Comparison of ENCODE assay signal across 10 cellular contexts in genomic region chr2:232523682-232524597, GRCh38. TPM values are rescaled to one million over a fixed set of nuclear protein-coding genes. Genes with fewer than 3 reads are reported as not detected.
DNase-seq lines count a peak whose midpoint lies in the region; ATAC-seq, FAIRE-seq and TF ChIP-seq lines count a peak whose summit lies in the region.
"Had no signal": no experiment of that assay in that cellular context is flagged by ENCODE, and none has a peak within 500 bp of the region (broad histone marks: within the 10 kb centered on the region; RNA-seq: fewer than 3 reads in every experiment).

No MANE protein-coding gene starts in this region.

- TF ChIP-seq CTCF in D721Med (IDR thresholded peaks at IDR 0.05; ENCODE audit: insufficient read depth, missing control alignments) = peak; percentile 61
- no peak for TF ChIP-seq CTCF in activated B cell treated with CpG ODN at 0.5 μM for 24 hours (IDR thresholded peaks at IDR 0.05)
- no peak for TF ChIP-seq CTCF in prostate gland (IDR thresholded peaks at IDR 0.05)

- H3K4me1 Mint-ChIP-seq in IgD-negative memory B cell (peaks cover 0 to 7% (median 3%) of the 10 kb centered on the region in 3 donors), activated B cell treated with CpG ODN at 0.5 μM for 24 hours (peaks cover 15% of the 10 kb centered on the region)

- H3K9me3 Mint-ChIP-seq in IgD-negative memory B cell (peaks cover 0 to 2% (median 0%) of the 10 kb centered on the region in 3 donors), activated B cell treated with CpG ODN at 0.5 μM for 24 hours (no peaks in the 10 kb centered on the region)
- H3K9me3 Mint-ChIP-seq: natural killer cell treated with Interleukin-12 subunit alpha and Interleukin-12 subunit beta and Interleukin-15 and Interleukin-18, amount 100 ng/mL, for 72 hours had no signal

- 4% methylated on average over 66 of the region's 75 CpGs for WGBS in prostate gland

- H3K27me3 Mint-ChIP-seq in IgD-negative memory B cell = peaks cover 32% of the 10 kb centered on the region
- peaks cover 48% of the 10 kb centered on the region for H3K27me3 Mint-ChIP-seq in activated B cell treated with CpG ODN at 0.5 μM for 24 hours

- no peak for DNase-seq in D721Med (ENCODE audit: insufficient read length, low spot score)
- no peak for DNase-seq in activated B cell treated with CpG ODN at 0.5 μM for 24 hours
- DNase-seq in foreskin melanocyte = peak; percentile 29
- DNase-seq in prostate gland (ENCODE audit: low spot score) = no peak
- no peak for DNase-seq in RPMI8226
- no peak for DNase-seq in SHP77 treated with DMSO at 0.1 percent for 48 hours (lab: John Stamatoyannopoulos, UW)

- peaks cover 9% of the 10 kb centered on the region for H3K4me1 ChIP-seq in prostate gland (replicated peaks)

- peaks cover 23% of the 10 kb centered on the region for H3K27me3 ChIP-seq in prostate gland (replicated peaks; ENCODE audit: insufficient read depth)

- H3K36me3 ChIP-seq in prostate gland = no peaks in the 10 kb centered on the region

- peak overlapping the region in 3 of 4 donors; percentile 59 to 92 (median 83) for H3K4me3 Mint-ChIP-seq in IgD-negative memory B cell
- H3K4me3 Mint-ChIP-seq in activated B cell treated with CpG ODN at 0.5 μM for 24 hours = peak overlapping the region; percentile 63
- H3K4me3 Mint-ChIP-seq: natural killer cell treated with Interleukin-12 subunit alpha and Interleukin-12 subunit beta and Interleukin-15 and Interleukin-18, amount 100 ng/mL, for 72 hours had no signal

- no peak for TF ChIP-seq POLR2A in prostate gland (IDR thresholded peaks at IDR 0.05)

- no peaks in the 10 kb centered on the region for H3K36me3 Mint-ChIP-seq in IgD-negative memory B cell
- no peaks in the 10 kb centered on the region for H3K36me3 Mint-ChIP-seq in activated B cell treated with CpG ODN at 0.5 μM for 24 hours (ENCODE audit: low read depth)
- H3K36me3 Mint-ChIP-seq: natural killer cell treated with Interleukin-12 subunit alpha and Interleukin-12 subunit beta and Interleukin-15 and Interleukin-18, amount 100 ng/mL, for 72 hours had no signal

- H3K9me3 ChIP-seq in prostate gland = no peaks in the 10 kb centered on the region

- no peak overlapping the region for H3K27ac Mint-ChIP-seq in IgD-negative memory B cell
- H3K27ac Mint-ChIP-seq in activated B cell treated with CpG ODN at 0.5 μM for 24 hours = no peak overlapping the region
- H3K27ac Mint-ChIP-seq: natural killer cell treated with Interleukin-12 subunit alpha and Interleukin-12 subunit beta and Interleukin-15 and Interleukin-18, amount 100 ng/mL, for 72 hours had no signal

- H3K27ac ChIP-seq in prostate gland = no peak overlapping the region

- intact Hi-C loops in activated B cell treated with CpG ODN at 0.5 μM for 24 hours (cut with micrococcal nuclease) (loop anchor here (2.0 kb wide), 1 partner anchor 83 kb away; no protein-coding TSS in a partner anchor), prostate gland (cut with DNase I) (loop anchor here (5.0 kb wide), 1 partner anchor 602 kb away; no protein-coding TSS in a partner anchor)

- POLR2A ChIA-PET in activated B cell treated with CpG ODN at 0.5 μM for 24 hours (lab: Charles Lee) = no interaction called here

- peak overlapping the region; percentile 5 to 7 for H3K4me3 ChIP-seq in prostate gland

- no peak for FAIRE-seq in D721Med (lab: Jason Lieb, UNC)

- ATAC-seq in activated B cell treated with CpG ODN at 0.5 μM for 24 hours (ENCODE audit: low read depth) (peak; percentile 36), HG03159 (IDR thresholded peaks at IDR 0.05; ENCODE audit: unreplicated experiment) (no peak)

- CTCF ChIA-PET in activated B cell treated with CpG ODN at 0.5 μM for 24 hours (lab: Charles Lee) = interaction anchor here (0.7 to 1.5 kb wide), 3 partner anchors 22 to 44 kb away, joined by 3 to 4 read pairs (median 3); no protein-coding TSS in a partner anchor

RNA-seq across cellular contexts. Expression of gene CHRND, which starts 2.0 kb away (rescaled TPM):
- not detected for polyA plus RNA-seq in IgD-negative memory B cell
- total RNA-seq in activated B cell treated with CpG ODN at 0.5 μM for 24 hours = not detected in 2 replicates
- 1 to 10 TPM in 1 of 2 donors, under 1 TPM in 1; 0.34 to 1.4 TPM for total RNA-seq in prostate gland
- total RNA-seq: M059J; natural killer cell treated with Interleukin-12 subunit alpha and Interleukin-12 subunit beta and Interleukin-15 and Interleukin-18, amount 100 ng/mL, for 72 hours had no signal

RNA-seq across cellular contexts. Expression of gene PRSS56, which starts 3.8 kb away (rescaled TPM):
- not detected for polyA plus RNA-seq in IgD-negative memory B cell
- total RNA-seq in activated B cell treated with CpG ODN at 0.5 μM for 24 hours = not detected in 2 replicates
- total RNA-seq in prostate gland = not detected
- total RNA-seq: M059J; natural killer cell treated with Interleukin-12 subunit alpha and Interleukin-12 subunit beta and Interleukin-15 and Interleukin-18, amount 100 ng/mL, for 72 hours had no signal

RNA-seq across cellular contexts. Expression of gene CHRNG, which starts 15.6 kb away (rescaled TPM):
- polyA plus RNA-seq in IgD-negative memory B cell = not detected
- total RNA-seq in activated B cell treated with CpG ODN at 0.5 μM for 24 hours (not detected in 2 replicates), prostate gland (not detected)
- total RNA-seq: M059J; natural killer cell treated with Interleukin-12 subunit alpha and Interleukin-12 subunit beta and Interleukin-15 and Interleukin-18, amount 100 ng/mL, for 72 hours had no signal

RNA-seq across cellular contexts. Expression of gene TIGD1, which starts 26.4 kb away (rescaled TPM):
- 5.3 TPM for polyA plus RNA-seq in IgD-negative memory B cell
- total RNA-seq in activated B cell treated with CpG ODN at 0.5 μM for 24 hours (8.1 and 8.8 TPM in 2 replicates), prostate gland (1 to 10 TPM; 2.6 to 4.9 TPM)

RNA-seq across cellular contexts. Expression of gene EIF4E2, which starts 26.5 kb away (rescaled TPM):
- polyA plus RNA-seq in IgD-negative memory B cell = 55.3 TPM
- total RNA-seq in activated B cell treated with CpG ODN at 0.5 μM for 24 hours (63.2 and 67.2 TPM in 2 replicates), prostate gland (10 to 100 TPM; 39.2 to 40.6 TPM)
